7 cellular contexts compared by ENCODE assay signal in genomic region chr4:151409470-151410313, GRCh38. TPM values are rescaled to one million over a fixed set of nuclear protein-coding genes. Genes with fewer than 3 reads are reported as not detected.
A peak's percentile ranks its signal among the peaks of the same experiment; 100 is the strongest.
DNase-seq lines count a peak whose midpoint lies in the region; ATAC-seq and TF ChIP-seq lines count a peak whose summit lies in the region.

No MANE protein-coding gene starts in this region.

- H3K36me3 ChIP-seq in Peyer's patch (no peaks in the 10 kb centered on the region), left lung (no peaks in the 10 kb centered on the region), suprapubic skin (no peaks in the 10 kb centered on the region)

- TF ChIP-seq EP300 in suprapubic skin (IDR thresholded peaks at IDR 0.05) = no peak

- ATAC-seq in left lung (peak; percentile 42), HG03457 (IDR thresholded peaks at IDR 0.05; ENCODE audit: unreplicated experiment) (no peak)

- no peak for TF ChIP-seq CTCF in Peyer's patch (IDR thresholded peaks at IDR 0.05)
- no peak for TF ChIP-seq CTCF in cardiac fibroblast (IDR thresholded peaks at IDR 0.05; ENCODE audit: low read depth, low read length)
- no peak for TF ChIP-seq CTCF in left lung (IDR thresholded peaks at IDR 0.05)
- TF ChIP-seq CTCF in suprapubic skin (IDR thresholded peaks at IDR 0.05) = no peak

- H3K4me3 ChIP-seq in Peyer's patch (peak overlapping the region; percentile 41 to 69 (median 46)), cardiac fibroblast (replicated peaks in 1 of 2; ENCODE audit: low read depth in 2 of 2, low read length in 2 of 2) (peak overlapping the region; percentile 45 to 49), left lung (peak overlapping the region; percentile 36 to 46), suprapubic skin (peak overlapping the region; percentile 58)

- POLR2A ChIA-PET in HEK293T (lab: Yijun Ruan, JAX) = interaction anchor here (1.4 kb wide), 1 partner anchor 84 kb away, joined by 5 read pairs; no protein-coding TSS in a partner anchor

- intact Hi-C loops in left lung (cut with DNase I) = no loop called here
- intact Hi-C loops in posterior vena cava (cut with DNase I) = no loop called here

- H3K4me1 ChIP-seq in Peyer's patch (peaks cover 0 to 15% (median 2%) of the 10 kb centered on the region in 4 donors), left lung (peaks cover 5 to 18% of the 10 kb centered on the region in 2 donors), suprapubic skin (peaks cover 24% of the 10 kb centered on the region)

- TF ChIP-seq POLR2A in Peyer's patch (IDR thresholded peaks at IDR 0.05) = peak; percentile 16 to 30
- TF ChIP-seq POLR2A in suprapubic skin (IDR thresholded peaks at IDR 0.05) = no peak

- no peaks in the 10 kb centered on the region for H3K9me3 ChIP-seq in Peyer's patch
- H3K9me3 ChIP-seq in left lung = no peaks in the 10 kb centered on the region
- H3K9me3 ChIP-seq in suprapubic skin = no peaks in the 10 kb centered on the region

- DNase-seq in HEK293T (ENCODE audit: extremely low spot score) (peak; percentile 25), Peyer's patch (peak in 2 of 3 donors; percentile 62 to 64), cardiac fibroblast (ENCODE audit: low read depth in 2 of 2) (peak; percentile 17 to 22), left lung (peak; percentile 38 to 83), suprapubic skin (ENCODE audit: low spot score in 2 of 2) (peak; percentile 72 to 79), posterior vena cava (ENCODE audit: low spot score) (no peak)

- WGBS in suprapubic skin = 6% methylated on average over 22 of the region's 27 CpGs

- H3K27ac ChIP-seq in Peyer's patch (peak overlapping the region in 3 of 4 donors; percentile 65 to 87 (median 78)), left lung (peak overlapping the region; percentile 60 to 81), suprapubic skin (peak overlapping the region; percentile 91)

- H3K27me3 ChIP-seq in Peyer's patch = no peaks in the 10 kb centered on the region
- peaks cover 0 to 40% of the 10 kb centered on the region in 2 donors for H3K27me3 ChIP-seq in left lung
- H3K27me3 ChIP-seq in suprapubic skin = no peaks in the 10 kb centered on the region

- CTCF ChIA-PET in HEK293T (lab: Yijun Ruan, JAX) = interaction anchor here (0.5 to 1.4 kb wide), 4 partner anchors 46 to 308 kb away, joined by 3 to 7 read pairs (median 5); partner anchors contain the start of gene PRSS48

TF ChIP-seq in HEK293T, 16 proteins besides CTCF, POLR2A, EP300 and RAD21:
- no peak for TF ChIP-seq FOXA1 (IDR thresholded peaks at IDR 0.05)
- TF ChIP-seq PKNOX1 (IDR thresholded peaks at IDR 0.05) = peak; percentile 65
- TF ChIP-seq SP1 (IDR thresholded peaks at IDR 0.05) = no peak
- no peak for TF ChIP-seq ZNF384 (IDR thresholded peaks at IDR 0.05)
- TF ChIP-seq ARNT (IDR thresholded peaks at IDR 0.05) = no peak
- TF ChIP-seq FOXK2 (IDR thresholded peaks at IDR 0.05) = no peak
- no peak for TF ChIP-seq SUZ12 (IDR thresholded peaks at IDR 0.05)
- TF ChIP-seq FOXM1 (IDR thresholded peaks at IDR 0.05; ENCODE audit: borderline replicate concordance) = no peak

RNA-seq across cellular contexts. Expression of gene FHIP1A, which starts 0.7 kb away (rescaled TPM):
- 10 to 100 TPM; 11.6 to 32.4 (median 30.7) TPM for total RNA-seq in Peyer's patch
- 10 to 100 TPM; 17.3 to 20.0 TPM for total RNA-seq in left lung
- 100 to 1,000 TPM in 3 of 4 donors, 10 to 100 TPM in 1; 90.3 to 105 (median 101) TPM for total RNA-seq in suprapubic skin
- 1 to 10 TPM in 1 of 2 donors, under 1 TPM in 1; 0.88 to 1.2 TPM for total RNA-seq in posterior vena cava

Comparison
In these comparisons a context has a peak if more than half of its experiments do, and no peak if none do; other contexts are left out.
1. POLR2A ChIP-seq: peak in Peyer's patch (2 of 2); none in suprapubic skin (0 of 2).
2. RNA of gene FHIP1A, which starts 0.7 kb away (total RNA-seq): 90.3 to 105 TPM in suprapubic skin, 11.6 to 32.4 TPM in Peyer's patch and 17.3 to 20.0 TPM in left lung; 0.88 to 1.2 TPM in posterior vena cava; every median in the first group is over 4 times any median in the second.
3. Peak in every context shown above with its lines, with median percentiles within 50 percentile points of each other: H3K27ac ChIP-seq and H3K4me3 ChIP-seq.